Comparison of ENCODE assay signal across 8 cellular contexts in genomic region chr18:26656944-26657536, GRCh38.
DNase-seq lines count a peak whose midpoint lies in the region; ATAC-seq, FAIRE-seq and TF ChIP-seq lines count a peak whose summit lies in the region.

No MANE protein-coding gene starts in this region.

- peaks cover 34% of the 10 kb centered on the region for H3K4me1 Mint-ChIP-seq in CD14-positive monocyte
- H3K4me1 Mint-ChIP-seq in immature natural killer cell = peaks cover 7% of the 10 kb centered on the region in 2 donors

- peaks cover 13 to 15% of the 10 kb centered on the region in 2 donors for H3K4me1 ChIP-seq in gastrocnemius medialis

- peak; percentile 12 for TF ChIP-seq CTCF in CD14-positive monocyte (IDR thresholded peaks at IDR 0.05)
- no peak for TF ChIP-seq CTCF in HL-60 (IDR thresholded peaks at IDR 0.05; ENCODE audit: insufficient read depth, low read length)
- peak; percentile 50 for TF ChIP-seq CTCF in bronchial epithelial cell (IDR thresholded peaks at IDR 0.05; ENCODE audit: insufficient read depth, low read length, severe bottlenecking)
- peak in 1 of 5 experiments; percentile 36 for TF ChIP-seq CTCF in gastrocnemius medialis (IDR thresholded peaks at IDR 0.05 in 4 of 5, conservative IDR thresholded peaks at IDR 0.05 in 1 of 5)

- peak overlapping the region; percentile 97 to 99 for H3K4me3 Mint-ChIP-seq in CD14-positive monocyte
- peak overlapping the region; percentile 7 to 75 (median 72) for H3K4me3 Mint-ChIP-seq in immature natural killer cell

- H3K9me3 ChIP-seq in gastrocnemius medialis = no peaks in the 10 kb centered on the region

- no peak overlapping the region for H3K27ac ChIP-seq in HL-60 (replicated peaks)
- H3K27ac ChIP-seq in gastrocnemius medialis = peak overlapping the region; percentile 6 to 66 (median 35)

- FAIRE-seq in bronchial epithelial cell (lab: Jason Lieb, UNC) = no peak

- H3K27me3 Mint-ChIP-seq in CD14-positive monocyte (ENCODE audit: low read depth in 3 of 3) = peaks cover 50 to 59% (median 52%) of the 10 kb centered on the region in 3 donors
- peaks cover 9 to 44% (median 21%) of the 10 kb centered on the region in 3 donors for H3K27me3 Mint-ChIP-seq in immature natural killer cell (ENCODE audit: low read depth in 3 of 3)

- H3K27ac Mint-ChIP-seq in CD14-positive monocyte (peak overlapping the region in 4 of 7 donors; percentile 4 to 81 (median 64)), immature natural killer cell (no peak overlapping the region)

- in situ Hi-C loops in gastrocnemius medialis (cut with MboI; ENCODE audit: low sequenced_read_pairs in 4 of 4) = loop anchor here in 1 of 4 donors (10.0 kb wide), 2 partner anchors 272 to 352 kb away; no protein-coding TSS in a partner anchor

- DNase-seq in CD14-positive monocyte (ENCODE audit: low spot score) (peak; percentile 62), HL-60 (ENCODE audit: low read depth in 1 of 2, low spot score in 1 of 2) (peak in 1 of 2 experiments; percentile 58), OCI-M1 (lab: John Stamatoyannopoulos, UW) (peak; percentile 65), bronchial epithelial cell (ENCODE audit: low read depth) (peak; percentile 45), immature natural killer cell (no peak), gastrocnemius medialis (peak in 1 of 2 donors; percentile 18)
- DNase-seq in stimulated activated CD4-positive, alpha-beta T cell treated with anti-CD3 and anti-CD28 coated beads, Interleukin-12 subunit alpha, Interleukin-12 subunit beta, amount 100 ng/mL, for 4 hours = no peak

- H3K36me3 ChIP-seq in bronchial epithelial cell (ENCODE audit: control insufficient read depth, insufficient read depth, low read length) (no peaks in the 10 kb centered on the region), gastrocnemius medialis (no peaks in the 10 kb centered on the region)

- peaks cover 0 to 5% (median 0%) of the 10 kb centered on the region in 7 donors for H3K9me3 Mint-ChIP-seq in CD14-positive monocyte
- peaks cover 0 to 14% (median 0%) of the 10 kb centered on the region in 6 donors for H3K9me3 Mint-ChIP-seq in immature natural killer cell

- TF ChIP-seq POLR2A in gastrocnemius medialis (IDR thresholded peaks at IDR 0.05) = no peak

- ATAC-seq in GM19025 (IDR thresholded peaks at IDR 0.05; ENCODE audit: low read depth, unreplicated experiment) (peak; percentile 75), gastrocnemius medialis (peak; percentile 70 to 75)

- intact Hi-C loops in CD14-positive monocyte (cut with micrococcal nuclease) (no loop called here), gastrocnemius medialis (cut with DNase I; ENCODE audit: low total_unique reads) (loop anchor here (5.0 to 10.0 kb wide), 4 partner anchors 110 to 562 kb away; partner anchors contain the start of genes KCTD1 and SS18)

- H3K4me3 ChIP-seq in HL-60 (replicated peaks; ENCODE audit: insufficient read depth, low read length) (peak overlapping the region; percentile 53), bronchial epithelial cell (ENCODE audit: low read depth, low read length) (peak overlapping the region; percentile 63), gastrocnemius medialis (peak overlapping the region; percentile 55 to 88 (median 61))

- H3K27me3 ChIP-seq in HL-60 (ENCODE audit: insufficient read depth, poor library complexity, severe bottlenecking) (peaks cover 66% of the 10 kb centered on the region), bronchial epithelial cell (ENCODE audit: control insufficient read depth, insufficient read depth, low read length) (peaks cover 2% of the 10 kb centered on the region), gastrocnemius medialis (peaks cover 19 to 60% (median 28%) of the 10 kb centered on the region in 3 donors)

- peaks cover 3 to 4% of the 10 kb centered on the region in 2 donors for H3K36me3 Mint-ChIP-seq in CD14-positive monocyte
- peaks cover 0 to 10% (median 0%) of the 10 kb centered on the region in 3 donors for H3K36me3 Mint-ChIP-seq in immature natural killer cell

Comparison
In these comparisons a context has a peak if more than half of its experiments do, and no peak if none do; other contexts are left out.
1. DNase-seq: peak in CD14-positive monocyte (single experiment), OCI-M1 (single experiment) and bronchial epithelial cell (single experiment); none in immature natural killer cell (0 of 3) and stimulated activated CD4-positive, alpha-beta T cell treated with anti-CD3 and anti-CD28 coated beads, Interleukin-12 subunit alpha, Interleukin-12 subunit beta, amount 100 ng/mL, for 4 hours (single experiment).
2. H3K27ac Mint-ChIP-seq: peak in CD14-positive monocyte (4 of 7); none in immature natural killer cell (0 of 6).
3. Peak in every context shown above with its lines, with median percentiles within 50 percentile points of each other: H3K4me3 ChIP-seq.